ENCODE assay signal across 27 cellular contexts in the genomic region with DNA sequence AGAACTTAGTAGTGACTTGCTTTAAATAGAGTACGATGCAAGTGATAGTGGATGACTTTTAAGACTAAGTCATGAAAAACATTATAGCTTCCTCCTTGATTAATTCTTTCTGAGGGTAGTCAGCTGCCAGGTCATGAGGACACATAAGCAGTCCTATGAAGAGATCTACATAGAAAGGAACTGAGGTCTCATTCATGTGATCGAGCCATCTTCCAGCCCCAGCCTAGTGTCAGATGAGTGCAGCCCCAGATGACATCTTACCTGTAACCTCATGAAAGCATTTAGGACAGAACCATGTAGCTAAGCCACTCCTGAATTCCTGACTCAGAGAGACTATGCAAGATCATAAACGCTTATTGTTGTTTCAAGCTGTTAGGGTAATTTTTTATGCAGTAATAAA.
"Had no signal": no experiment of that assay in that cellular context is flagged by ENCODE, and none has a peak within 500 bp of the region (broad histone marks: within the 10 kb centered on the region; RNA-seq: fewer than 3 reads in every experiment).

No MANE protein-coding gene starts in this region.

- H3K4me1 Mint-ChIP-seq: IgD-negative memory B cell had no signal

- H3K4me3 ChIP-seq: Peyer's patch had no signal

- H3K27ac Mint-ChIP-seq: activated CD8-positive, alpha-beta T cell treated with anti-CD3 and anti-CD28 coated beads, Interleukin-2, amount 10 ng/mL, durations not matched to agents 7 days and 5 days; activated naive CD8-positive, alpha-beta T cell; activated T-helper 1 cell treated with anti-CD3 and anti-CD28 coated beads, Interleukin-12 subunit alpha, Interleukin-12 subunit beta, Interleukin-2, Interleukin-4 antibody, amounts not matched to agents 30 ng/mL and 10 ng/mL and 1 ng/mL, durations not matched to agents 14 hours and 24 hours and 36 hours; T-cell had no signal

- H3K9me3 ChIP-seq: Peyer's patch had no signal

- H3K27me3 ChIP-seq: Peyer's patch had no signal

- DNase-seq: activated CD4-positive, alpha-beta T cell treated with anti-CD3 and anti-CD28 coated beads for 48 hours; activated CD4-positive, alpha-beta T cell treated with anti-CD3 and anti-CD28 coated beads, Interleukin-2, amount 50 U/mL, for 4 hours; activated CD8-positive, alpha-beta memory T cell treated with anti-CD3 and anti-CD28 coated beads, Interleukin-2, amount 50 U/mL, for 48 hours; activated CD8-positive, alpha-beta T cell treated with anti-CD3 and anti-CD28 coated beads, Interleukin-2, amount 10 ng/mL, durations not matched to agents 7 days and 5 days; activated effector memory CD4-positive, alpha-beta T cell treated with Interleukin-2 at 50 U/mL for 16 hours; activated naive CD4-positive, alpha-beta T cell treated with Interleukin-2 at 50 U/mL for 16 hours; activated T-cell treated with anti-CD3 and anti-CD28 coated beads, Interleukin-2, amount 50 U/mL, for 1 hour; caudate nucleus; KG1; MV-4-11; NCI-H1092 treated with DMSO at 0.1 percent for 48 hours; NCI-H1417 treated with DMSO at 0.1 percent for 48 hours; NCI-H1694 treated with DMSO at 0.1 percent for 48 hours; NCI-H2029 treated with DMSO at 0.1 percent for 48 hours; NCI-H345; NCI-H510A; NCI-H526 treated with DMSO at 0.1 percent for 48 hours; NCI-H82; Peyer's patch; SHP77 treated with DMSO at 0.1 percent for 48 hours; T-cell; T-helper 2 cell; T1000; WERI-Rb-1 had no signal

- H3K36me3 ChIP-seq: Peyer's patch, WERI-Rb-1 had no signal

- H3K27ac ChIP-seq: Peyer's patch, WERI-Rb-1 had no signal

- H3K4me3 Mint-ChIP-seq: activated CD8-positive, alpha-beta T cell treated with anti-CD3 and anti-CD28 coated beads, Interleukin-2, amount 10 ng/mL, durations not matched to agents 7 days and 5 days; activated naive CD8-positive, alpha-beta T cell; activated T-helper 1 cell treated with anti-CD3 and anti-CD28 coated beads, Interleukin-12 subunit alpha, Interleukin-12 subunit beta, Interleukin-2, Interleukin-4 antibody, amounts not matched to agents 30 ng/mL and 10 ng/mL and 1 ng/mL, durations not matched to agents 14 hours and 24 hours and 36 hours; IgD-negative memory B cell; T-cell had no signal

- H3K27me3 Mint-ChIP-seq: activated naive CD8-positive, alpha-beta T cell; IgD-negative memory B cell; T-cell had no signal

- H3K4me1 ChIP-seq: Peyer's patch had no signal

- ATAC-seq: activated CD8-positive, alpha-beta T cell treated with anti-CD3 and anti-CD28 coated beads, Interleukin-2, amount 10 ng/mL, durations not matched to agents 7 days and 5 days; T-cell had no signal
